In genomic region chr3:100641471-100642032, GRCh38 we compare ENCODE assay signal across 12 cellular contexts. TPM values are rescaled to one million over a fixed set of nuclear protein-coding genes. Genes with fewer than 3 reads are reported as not detected.
DNase-seq lines count a peak whose midpoint lies in the region; ATAC-seq, FAIRE-seq and TF ChIP-seq lines count a peak whose summit lies in the region.
"Had no signal": no experiment of that assay in that cellular context is flagged by ENCODE, and none has a peak within 500 bp of the region (broad histone marks: within the 10 kb centered on the region; RNA-seq: fewer than 3 reads in every experiment).

No MANE protein-coding gene starts in this region.

- no peaks in the 10 kb centered on the region for H3K27me3 ChIP-seq in endothelial cell of umbilical vein (ENCODE audit: control insufficient read depth in 2 of 2, insufficient read depth in 2 of 2, low read length in 2 of 2)
- H3K27me3 ChIP-seq: right atrium auricular region had no signal

- dilution Hi-C loops in endothelial cell of umbilical vein (cut with MboI; ENCODE audit: extremely low pct_ligation_motif_present, low sequenced_read_pairs), result no loop called here

- peak; percentile 85 for ATAC-seq in GM18517 (IDR thresholded peaks at IDR 0.05; ENCODE audit: unreplicated experiment)
- ATAC-seq in GM21737 (IDR thresholded peaks at IDR 0.05; ENCODE audit: unreplicated experiment), result peak; percentile 84
- peak; percentile 89 for ATAC-seq in HG03432 (IDR thresholded peaks at IDR 0.05; ENCODE audit: unreplicated experiment)

- H3K4me2 ChIP-seq in endothelial cell of umbilical vein (ENCODE audit: insufficient read depth, low read length), result no peak overlapping the region

- intact Hi-C loops in endothelial cell of umbilical vein (cut with micrococcal nuclease), result no loop called here

- POLR2A ChIA-PET in endothelial cell of umbilical vein (lab: Charles Lee), result no interaction called here

- DNase-seq in endothelial cell of umbilical vein (ENCODE audit: low read depth, low spot score), result peak; percentile 47
- no peak for DNase-seq in SIG-M5 treated with dmso at 0.1 percent for 504 hours (lab: John Stamatoyannopoulos, UW; ENCODE audit: unreplicated experiment)
- no peak for DNase-seq in DMS53 (lab: John Stamatoyannopoulos, UW)
- DNase-seq in cerebellum (ENCODE audit: low spot score), result no peak
- DNase-seq in HPDE6-E6E7 (ENCODE audit: extremely low spot score), result no peak
- DNase-seq: foreskin fibroblast had no signal

- no peaks in the 10 kb centered on the region for H3K36me3 ChIP-seq in endothelial cell of umbilical vein (ENCODE audit: control insufficient read depth in 2 of 2, extremely low read depth in 1 of 2, insufficient read depth in 2 of 2, low read length in 2 of 2)
- H3K36me3 ChIP-seq: right atrium auricular region had no signal

- no peaks in the 10 kb centered on the region for H3K9me3 ChIP-seq in endothelial cell of umbilical vein (replicated peaks; ENCODE audit: control insufficient read depth, insufficient read depth, low read length)
- H3K9me3 ChIP-seq: right atrium auricular region had no signal

- TF ChIP-seq POLR2A in endothelial cell of umbilical vein (IDR thresholded peaks at IDR 0.05; ENCODE audit: low read depth, low read length), result no peak

- H2AFZ ChIP-seq in endothelial cell of umbilical vein (ENCODE audit: low read depth, low read length), result no peak overlapping the region

- CTCF ChIA-PET in endothelial cell of umbilical vein (lab: Charles Lee), result interaction anchor here (0.9 to 1.9 kb wide), 3 partner anchors 26 to 69 kb away, joined by 3 to 4 read pairs (median 4); no protein-coding TSS in a partner anchor

- FAIRE-seq in endothelial cell of umbilical vein (lab: Jason Lieb, UNC), result peak; percentile 61
- FAIRE-seq: TTC549 had no signal

- no peak overlapping the region for H3K27ac ChIP-seq in endothelial cell of umbilical vein (ENCODE audit: insufficient read depth, low read depth, low read length)
- H3K27ac ChIP-seq: C4-2B, right atrium auricular region had no signal

- H3K4me3 ChIP-seq in endothelial cell of umbilical vein (replicated peaks in 1 of 3; ENCODE audit: insufficient read depth in 1 of 3, low read depth in 1 of 3, low read length in 3 of 3), result no peak overlapping the region
- H3K4me3 ChIP-seq: right atrium auricular region had no signal

- no peaks in the 10 kb centered on the region for H3K9me1 ChIP-seq in endothelial cell of umbilical vein (replicated peaks; ENCODE audit: control insufficient read depth, extremely low read depth, insufficient read depth, low read length)

- H3K9ac ChIP-seq in endothelial cell of umbilical vein (replicated peaks; ENCODE audit: extremely low read depth, insufficient read depth, low read length), result no peak overlapping the region

- H4K20me1 ChIP-seq in endothelial cell of umbilical vein (replicated peaks; ENCODE audit: control insufficient read depth, extremely low read depth, insufficient read depth, low read length), result no peaks in the 10 kb centered on the region

- H3K79me2 ChIP-seq in endothelial cell of umbilical vein (ENCODE audit: control insufficient read depth, insufficient read depth, low read length), result no peaks in the 10 kb centered on the region

- TF ChIP-seq CTCF in endothelial cell of umbilical vein (IDR thresholded peaks at IDR 0.05; ENCODE audit: extremely low read depth in 1 of 2, insufficient read depth in 1 of 2, low read depth in 1 of 2, low read length in 2 of 2), result no peak

- no TSS peak for BruUV-seq in endothelial cell of umbilical vein (replicated peaks; lab: Mats Ljungman, UMichigan)

- H3K4me1 ChIP-seq in endothelial cell of umbilical vein (ENCODE audit: control insufficient read depth, extremely low read depth, insufficient read depth, low read length), result no peaks in the 10 kb centered on the region
- H3K4me1 ChIP-seq: right atrium auricular region had no signal

TF ChIP-seq in endothelial cell of umbilical vein, 7 proteins besides CTCF, POLR2A, EP300 and RAD21:
- no peak for TF ChIP-seq MAX (IDR thresholded peaks at IDR 0.05; ENCODE audit: insufficient read depth, insufficient read length)
- TF ChIP-seq FOS (IDR thresholded peaks at IDR 0.05; ENCODE audit: borderline replicate concordance, insufficient read depth, low read length), result no peak
- peak; percentile 35 for TF ChIP-seq GATA2 (IDR thresholded peaks at IDR 0.05; ENCODE audit: insufficient read depth, insufficient read length, low read depth, low read length)
- no peak for TF ChIP-seq EZH2 (IDR thresholded peaks at IDR 0.05; ENCODE audit: borderline replicate concordance, low read depth, low read length, severe bottlenecking)
- TF ChIP-seq POLR2AphosphoS5 (IDR thresholded peaks at IDR 0.05; ENCODE audit: insufficient read depth, low read depth, low read length), result no peak
- TF ChIP-seq JUN (IDR thresholded peaks at IDR 0.05; ENCODE audit: borderline replicate concordance, insufficient read depth, insufficient read length, low read depth), result no peak
- no peak for TF ChIP-seq MYC (IDR thresholded peaks at IDR 0.05; ENCODE audit: low read depth, low read length)
TF ChIP-seq in endothelial cell of umbilical vein: peak in this region for 1.

RNA-seq across cellular contexts. Expression of gene ADGRG7, which starts 32.2 kb away (rescaled TPM):
- total RNA-seq in endothelial cell of umbilical vein (not detected in 2 replicates), cerebellum (not detected)
- not detected in 2 replicates for polyA plus RNA-seq in endothelial cell of umbilical vein
- not detected in 2 replicates for polyA plus RNA-seq in endothelial cell of umbilical vein (2011; cell fraction: cytosol; rRNA removed)
- not detected in 2 replicates for polyA plus RNA-seq in endothelial cell of umbilical vein (2011; cell fraction: nucleus; rRNA removed)
- polyA plus RNA-seq in endothelial cell of umbilical vein (2012), result not detected in 2 replicates
- not detected in 2 replicates for polyA minus RNA-seq in endothelial cell of umbilical vein
- not detected for polyA minus RNA-seq in endothelial cell of umbilical vein (2011; cell fraction: cytosol; rRNA and poly(A)+ RNA removed)
- polyA minus RNA-seq in endothelial cell of umbilical vein (2011; cell fraction: nucleus; rRNA and poly(A)+ RNA removed), result not detected in 2 replicates
- total RNA-seq: right atrium auricular region had no signal
